1 cellular context compared by ENCODE assay signal in the genomic region with DNA sequence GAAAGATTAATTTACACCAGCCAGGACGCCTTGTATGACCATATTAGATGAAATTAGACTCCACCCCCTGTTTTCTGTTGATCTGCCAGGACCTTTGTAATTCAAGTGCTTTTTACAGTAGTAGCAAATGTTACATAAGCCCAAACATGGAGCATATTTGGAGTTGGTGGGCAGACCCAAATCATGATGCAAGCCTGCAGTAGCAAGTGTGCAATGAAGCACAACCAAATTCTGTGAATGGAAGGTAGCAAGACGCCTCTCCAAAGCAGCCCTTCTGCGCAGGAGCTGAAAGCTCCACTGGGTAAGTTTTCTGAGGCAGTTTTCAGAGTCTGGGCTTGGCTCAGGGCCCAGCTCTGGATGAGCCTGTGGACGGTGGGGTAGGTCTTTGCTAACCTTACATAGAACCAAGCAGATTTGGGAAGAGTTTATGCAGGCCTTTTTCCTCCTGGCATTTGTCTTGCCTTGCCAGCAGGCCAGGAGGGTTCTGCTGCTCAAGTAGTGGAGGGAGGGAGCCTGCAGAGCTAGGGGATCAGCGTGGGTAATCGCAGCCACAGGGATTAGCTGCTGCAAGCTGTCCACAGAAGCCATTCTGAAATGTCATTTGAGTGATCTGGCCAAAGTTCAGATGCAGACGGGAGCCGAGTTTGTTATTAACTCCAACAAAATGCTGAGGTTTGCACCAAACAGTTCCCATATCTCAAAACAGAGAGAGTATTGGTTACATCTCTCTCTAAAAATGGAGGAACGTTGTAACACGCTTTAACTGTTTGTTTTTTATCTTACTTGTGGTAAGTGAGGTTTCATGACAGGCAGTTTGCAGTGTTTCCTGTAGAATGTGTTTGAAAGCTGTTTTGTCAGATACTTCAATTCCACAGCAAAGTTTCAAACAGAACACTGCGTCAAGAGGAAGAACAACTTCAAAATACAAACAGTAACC.
TF ChIP-seq lines count a peak whose summit lies in the region.

No MANE protein-coding gene starts in this region.

TF ChIP-seq in HEK293, 187 proteins besides CTCF, POLR2A, EP300 and RAD21 (continued from another document and continues in another):
- TF ChIP-seq ZBTB8A (tag by site-specific recombination; IDR thresholded peaks at IDR 0.05) (peak; percentile 21; the same call in 1 of the 2 replicates), ZNF266 (tag by site-specific recombination; IDR thresholded peaks at IDR 0.05; ENCODE audit: low read depth) (no peak), ZNF48 (tag by site-specific recombination; IDR thresholded peaks at IDR 0.05) (no peak), ZNF621 (tag by site-specific recombination; IDR thresholded peaks at IDR 0.05) (no peak), ZNF660 (tag by site-specific recombination; IDR thresholded peaks at IDR 0.05) (0 out of 2 replicates have a peak, but pooled peaks have one; percentile 38), OSR2 (tag by site-specific recombination; IDR thresholded peaks at IDR 0.05) (peak; percentile 98), ZNF335 (tag by site-specific recombination; conservative IDR thresholded peaks at IDR 0.05) (no peak), ZEB2 (tag by site-specific recombination; IDR thresholded peaks at IDR 0.05) (peak; percentile 26; the same call in 1 of the 2 replicates), ZNF521 (tag by site-specific recombination; IDR thresholded peaks at IDR 0.05) (no peak), ZNF10 (tag by site-specific recombination; IDR thresholded peaks at IDR 0.05) (peak; percentile 68; the same call in 1 of the 2 replicates), PRDM1 (tag by site-specific recombination; IDR thresholded peaks at IDR 0.05) (no peak), ZIC2 (tag by site-specific recombination; IDR thresholded peaks at IDR 0.05) (no peak), ZNF23 (tag by site-specific recombination; IDR thresholded peaks at IDR 0.05; ENCODE audit: borderline replicate concordance) (no peak), AEBP2 (tag by site-specific recombination; IDR thresholded peaks at IDR 0.05; ENCODE audit: borderline replicate concordance) (no peak), ZNF600 (tag by site-specific recombination; IDR thresholded peaks at IDR 0.05) (0 out of 2 replicates have a peak, but pooled peaks have one; percentile 44), ZFP37 (tag by site-specific recombination; IDR thresholded peaks at IDR 0.05) (no peak), BCL11B (tag by site-specific recombination; IDR thresholded peaks at IDR 0.05; ENCODE audit: low read depth) (no peak), ZNF394 (tag by site-specific recombination; IDR thresholded peaks at IDR 0.05; ENCODE audit: borderline replicate concordance) (peak; percentile 79), ZNF214 (tag by site-specific recombination; IDR thresholded peaks at IDR 0.05; ENCODE audit: borderline replicate concordance) (no peak), ZBTB44 (tag by site-specific recombination; IDR thresholded peaks at IDR 0.05) (peak; percentile 93), ZNF138 (tag by site-specific recombination; IDR thresholded peaks at IDR 0.05; ENCODE audit: borderline replicate concordance) (no peak), ZNF777 (tag by site-specific recombination; IDR thresholded peaks at IDR 0.05; ENCODE audit: borderline replicate concordance) (no peak), ZNF707 (tag by site-specific recombination; IDR thresholded peaks at IDR 0.05) (no peak), REST (tag by site-specific recombination; IDR thresholded peaks at IDR 0.05) (no peak), YY1 (tag by site-specific recombination; IDR thresholded peaks at IDR 0.05) (no peak), GLI4 (tag by site-specific recombination; IDR thresholded peaks at IDR 0.05) (no peak), ZNF514 (tag by site-specific recombination; IDR thresholded peaks at IDR 0.05) (no peak), ZNF221 (tag by site-specific recombination; IDR thresholded peaks at IDR 0.05; ENCODE audit: borderline replicate concordance) (no peak), TRIM28 (IDR thresholded peaks at IDR 0.05; ENCODE audit: borderline replicate concordance, low read length) (peak; percentile 89), ZNF341 (tag by site-specific recombination; IDR thresholded peaks at IDR 0.05; ENCODE audit: low read depth) (peak; percentile 62), ZBTB20 (tag by site-specific recombination; IDR thresholded peaks at IDR 0.05) (0 out of 2 replicates have a peak, but pooled peaks have one; percentile 13), ZNF629 (tag by site-specific recombination; IDR thresholded peaks at IDR 0.05) (no peak), ZNF555 (tag by site-specific recombination; conservative IDR thresholded peaks at IDR 0.05) (no peak), ZNF510 (tag by site-specific recombination; IDR thresholded peaks at IDR 0.05; ENCODE audit: insufficient replicate concordance) (no peak), ZNF624 (tag by site-specific recombination; IDR thresholded peaks at IDR 0.05) (no peak), ZNF596 (tag by site-specific recombination; IDR thresholded peaks at IDR 0.05) (peak; percentile 33; the same call in 1 of the 2 replicates)
- TF ChIP-seq, protein P1, sequence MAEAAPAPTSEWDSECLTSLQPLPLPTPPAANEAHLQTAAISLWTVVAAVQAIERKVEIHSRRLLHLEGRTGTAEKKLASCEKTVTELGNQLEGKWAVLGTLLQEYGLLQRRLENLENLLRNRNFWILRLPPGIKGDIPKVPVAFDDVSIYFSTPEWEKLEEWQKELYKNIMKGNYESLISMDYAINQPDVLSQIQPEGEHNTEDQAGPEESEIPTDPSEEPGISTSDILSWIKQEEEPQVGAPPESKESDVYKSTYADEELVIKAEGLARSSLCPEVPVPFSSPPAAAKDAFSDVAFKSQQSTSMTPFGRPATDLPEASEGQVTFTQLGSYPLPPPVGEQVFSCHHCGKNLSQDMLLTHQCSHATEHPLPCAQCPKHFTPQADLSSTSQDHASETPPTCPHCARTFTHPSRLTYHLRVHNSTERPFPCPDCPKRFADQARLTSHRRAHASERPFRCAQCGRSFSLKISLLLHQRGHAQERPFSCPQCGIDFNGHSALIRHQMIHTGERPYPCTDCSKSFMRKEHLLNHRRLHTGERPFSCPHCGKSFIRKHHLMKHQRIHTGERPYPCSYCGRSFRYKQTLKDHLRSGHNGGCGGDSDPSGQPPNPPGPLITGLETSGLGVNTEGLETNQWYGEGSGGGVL (tag by site-specific recombination; IDR thresholded peaks at IDR 0.05): no peak
- TF ChIP-seq, protein P2, sequence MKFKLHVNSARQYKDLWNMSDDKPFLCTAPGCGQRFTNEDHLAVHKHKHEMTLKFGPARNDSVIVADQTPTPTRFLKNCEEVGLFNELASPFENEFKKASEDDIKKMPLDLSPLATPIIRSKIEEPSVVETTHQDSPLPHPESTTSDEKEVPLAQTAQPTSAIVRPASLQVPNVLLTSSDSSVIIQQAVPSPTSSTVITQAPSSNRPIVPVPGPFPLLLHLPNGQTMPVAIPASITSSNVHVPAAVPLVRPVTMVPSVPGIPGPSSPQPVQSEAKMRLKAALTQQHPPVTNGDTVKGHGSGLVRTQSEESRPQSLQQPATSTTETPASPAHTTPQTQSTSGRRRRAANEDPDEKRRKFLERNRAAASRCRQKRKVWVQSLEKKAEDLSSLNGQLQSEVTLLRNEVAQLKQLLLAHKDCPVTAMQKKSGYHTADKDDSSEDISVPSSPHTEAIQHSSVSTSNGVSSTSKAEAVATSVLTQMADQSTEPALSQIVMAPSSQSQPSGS (tag by site-specific recombination; IDR thresholded peaks at IDR 0.05; ENCODE audit: low read depth): no peak
- TF ChIP-seq, protein P3, sequence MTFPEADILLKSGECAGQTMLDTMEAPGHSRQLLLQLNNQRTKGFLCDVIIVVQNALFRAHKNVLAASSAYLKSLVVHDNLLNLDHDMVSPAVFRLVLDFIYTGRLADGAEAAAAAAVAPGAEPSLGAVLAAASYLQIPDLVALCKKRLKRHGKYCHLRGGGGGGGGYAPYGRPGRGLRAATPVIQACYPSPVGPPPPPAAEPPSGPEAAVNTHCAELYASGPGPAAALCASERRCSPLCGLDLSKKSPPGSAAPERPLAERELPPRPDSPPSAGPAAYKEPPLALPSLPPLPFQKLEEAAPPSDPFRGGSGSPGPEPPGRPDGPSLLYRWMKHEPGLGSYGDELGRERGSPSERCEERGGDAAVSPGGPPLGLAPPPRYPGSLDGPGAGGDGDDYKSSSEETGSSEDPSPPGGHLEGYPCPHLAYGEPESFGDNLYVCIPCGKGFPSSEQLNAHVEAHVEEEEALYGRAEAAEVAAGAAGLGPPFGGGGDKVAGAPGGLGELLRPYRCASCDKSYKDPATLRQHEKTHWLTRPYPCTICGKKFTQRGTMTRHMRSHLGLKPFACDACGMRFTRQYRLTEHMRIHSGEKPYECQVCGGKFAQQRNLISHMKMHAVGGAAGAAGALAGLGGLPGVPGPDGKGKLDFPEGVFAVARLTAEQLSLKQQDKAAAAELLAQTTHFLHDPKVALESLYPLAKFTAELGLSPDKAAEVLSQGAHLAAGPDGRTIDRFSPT (tag by site-specific recombination; IDR thresholded peaks at IDR 0.05): no peak
- TF ChIP-seq, protein P4, sequence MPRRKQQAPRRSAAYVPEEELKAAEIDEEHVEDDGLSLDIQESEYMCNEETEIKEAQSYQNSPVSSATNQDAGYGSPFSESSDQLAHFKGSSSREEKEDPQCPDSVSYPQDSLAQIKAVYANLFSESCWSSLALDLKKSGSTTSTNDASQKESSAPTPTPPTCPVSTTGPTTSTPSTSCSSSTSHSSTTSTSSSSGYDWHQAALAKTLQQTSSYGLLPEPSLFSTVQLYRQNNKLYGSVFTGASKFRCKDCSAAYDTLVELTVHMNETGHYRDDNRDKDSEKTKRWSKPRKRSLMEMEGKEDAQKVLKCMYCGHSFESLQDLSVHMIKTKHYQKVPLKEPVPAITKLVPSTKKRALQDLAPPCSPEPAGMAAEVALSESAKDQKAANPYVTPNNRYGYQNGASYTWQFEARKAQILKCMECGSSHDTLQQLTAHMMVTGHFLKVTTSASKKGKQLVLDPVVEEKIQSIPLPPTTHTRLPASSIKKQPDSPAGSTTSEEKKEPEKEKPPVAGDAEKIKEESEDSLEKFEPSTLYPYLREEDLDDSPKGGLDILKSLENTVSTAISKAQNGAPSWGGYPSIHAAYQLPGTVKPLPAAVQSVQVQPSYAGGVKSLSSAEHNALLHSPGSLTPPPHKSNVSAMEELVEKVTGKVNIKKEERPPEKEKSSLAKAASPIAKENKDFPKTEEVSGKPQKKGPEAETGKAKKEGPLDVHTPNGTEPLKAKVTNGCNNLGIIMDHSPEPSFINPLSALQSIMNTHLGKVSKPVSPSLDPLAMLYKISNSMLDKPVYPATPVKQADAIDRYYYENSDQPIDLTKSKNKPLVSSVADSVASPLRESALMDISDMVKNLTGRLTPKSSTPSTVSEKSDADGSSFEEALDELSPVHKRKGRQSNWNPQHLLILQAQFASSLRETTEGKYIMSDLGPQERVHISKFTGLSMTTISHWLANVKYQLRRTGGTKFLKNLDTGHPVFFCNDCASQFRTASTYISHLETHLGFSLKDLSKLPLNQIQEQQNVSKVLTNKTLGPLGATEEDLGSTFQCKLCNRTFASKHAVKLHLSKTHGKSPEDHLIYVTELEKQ (tag by site-specific recombination; IDR thresholded peaks at IDR 0.05; ENCODE audit: borderline replicate concordance): no peak
- TF ChIP-seq, protein P5, sequence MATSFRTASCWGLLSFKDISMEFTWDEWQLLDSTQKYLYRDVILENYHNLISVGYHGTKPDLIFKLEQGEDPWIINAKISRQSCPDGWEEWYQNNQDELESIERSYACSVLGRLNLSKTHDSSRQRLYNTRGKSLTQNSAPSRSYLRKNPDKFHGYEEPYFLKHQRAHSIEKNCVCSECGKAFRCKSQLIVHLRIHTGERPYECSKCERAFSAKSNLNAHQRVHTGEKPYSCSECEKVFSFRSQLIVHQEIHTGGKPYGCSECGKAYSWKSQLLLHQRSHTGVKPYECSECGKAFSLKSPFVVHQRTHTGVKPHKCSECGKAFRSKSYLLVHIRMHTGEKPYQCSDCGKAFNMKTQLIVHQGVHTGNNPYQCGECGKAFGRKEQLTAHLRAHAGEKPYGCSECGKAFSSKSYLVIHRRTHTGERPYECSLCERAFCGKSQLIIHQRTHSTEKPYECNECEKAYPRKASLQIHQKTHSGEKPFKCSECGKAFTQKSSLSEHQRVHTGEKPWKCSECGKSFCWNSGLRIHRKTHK (tag by site-specific recombination; IDR thresholded peaks at IDR 0.05): no peak
